In genomic region chr10:58175990-58176910, GRCh38 we compare ENCODE assay signal across 2 cellular contexts.
TF ChIP-seq lines count a peak whose summit lies in the region.

No MANE protein-coding gene starts in this region.

TF ChIP-seq in GM23338, 12 proteins besides CTCF, POLR2A, EP300 and RAD21 (continued from another document):
- TF ChIP-seq REST (IDR thresholded peaks at IDR 0.05; ENCODE audit: unreplicated experiment), result peak; percentile 83
- no peak for TF ChIP-seq ETS1 (IDR thresholded peaks at IDR 0.05)

TF ChIP-seq in endothelial cell of umbilical vein, 7 proteins besides CTCF, POLR2A, EP300 and RAD21 (continued from another document):
- TF ChIP-seq POLR2AphosphoS5 (IDR thresholded peaks at IDR 0.05; ENCODE audit: insufficient read depth, low read depth, low read length) (no peak), MYC (IDR thresholded peaks at IDR 0.05; ENCODE audit: low read depth, low read length) (no peak), FOS (IDR thresholded peaks at IDR 0.05; ENCODE audit: borderline replicate concordance, insufficient read depth, low read length) (no peak), GATA2 (IDR thresholded peaks at IDR 0.05; ENCODE audit: insufficient read depth, insufficient read length, low read depth, low read length) (no peak), EZH2 (IDR thresholded peaks at IDR 0.05; ENCODE audit: borderline replicate concordance, low read depth, low read length, severe bottlenecking) (no peak)
TF ChIP-seq in endothelial cell of umbilical vein: peak in this region for 0.
